ENCODE assay signal across 19 cellular contexts in the genomic region with DNA sequence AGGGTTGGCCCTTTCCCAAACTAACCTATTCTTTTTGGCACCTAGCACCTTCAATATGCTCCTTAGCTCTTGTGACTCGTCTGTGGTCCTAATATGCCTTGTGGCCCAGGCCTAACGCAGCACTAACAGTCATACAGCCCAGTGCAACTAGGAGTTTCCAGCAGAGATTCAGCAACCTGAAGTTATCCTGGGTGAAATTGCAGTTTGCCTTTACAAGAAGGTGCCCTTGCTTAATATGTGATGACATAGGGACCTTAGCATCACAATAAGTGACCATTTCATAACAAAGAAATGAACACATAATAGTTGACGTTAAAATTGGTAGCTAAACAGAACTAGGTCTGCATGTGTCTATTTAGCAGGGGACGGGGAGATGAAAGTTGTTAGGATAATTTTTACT. TPM values are rescaled to one million over a fixed set of nuclear protein-coding genes. Genes with fewer than 3 reads are reported as not detected.
A peak's percentile ranks its signal among the peaks of the same experiment; 100 is the strongest.
DNase-seq lines count a peak whose midpoint lies in the region; ATAC-seq, FAIRE-seq and TF ChIP-seq lines count a peak whose summit lies in the region.
"Had no signal": no experiment of that assay in that cellular context is flagged by ENCODE, and none has a peak within 500 bp of the region (broad histone marks: within the 10 kb centered on the region; RNA-seq: fewer than 3 reads in every experiment).

No MANE protein-coding gene starts in this region.

- no peak for ATAC-seq in natural killer cell
- ATAC-seq: GM12878, HepG2 had no signal

- no peak overlapping the region for H4K8ac ChIP-seq in trophoblast cell (ENCODE audit: low read depth, low read length)

- H3K9ac ChIP-seq in trophoblast cell (ENCODE audit: low read length) = no peak overlapping the region

- intact Hi-C loops in CD14-positive monocyte (cut with micrococcal nuclease) (loop anchor here (5.0 to 10.0 kb wide), 3 partner anchors 84 to 456 kb away; no protein-coding TSS in a partner anchor), Caco-2 (cut with micrococcal nuclease; ENCODE audit: unreplicated experiment) (no loop called here), natural killer cell (cut with micrococcal nuclease) (loop anchor here (10.0 kb wide), 3 partner anchors 176 to 484 kb away; partner anchors contain the start of genes CD164 and CDC40)
- intact Hi-C loops in dendritic cell treated with granulocyte-macrophage colony-stimulating factor and Interleukin-4, amounts not matched to agents 40 ng/mL and 50 ng/mL, for 4 days (cut with micrococcal nuclease) = loop anchor here (5.0 to 10.0 kb wide), 2 partner anchors 179 to 694 kb away; no protein-coding TSS in a partner anchor

- no peak overlapping the region for H2BK120ac ChIP-seq in trophoblast cell (ENCODE audit: insufficient read depth, low read length, poor library complexity)

- POLR2A ChIA-PET in Caco-2 (lab: Charles Lee) = no interaction called here

- DNase-seq in CD14-positive monocyte (ENCODE audit: low spot score) (no peak), GM12892 (ENCODE audit: insufficient read length) (no peak), trophoblast cell (no peak), Caco-2 (no peak), caudate nucleus (lab: John Stamatoyannopoulos, UW) (no peak), Peyer's patch (no peak), natural killer cell (no peak)
- DNase-seq: BE2C; C1 segment of cervical spinal cord; Calu3; CD4-positive, alpha-beta memory T cell; DMS79 treated with DMSO at 0.1 percent for 48 hours; KBM-7 had no signal

- BruUV-seq in Caco-2 (replicated peaks; lab: Mats Ljungman, UMichigan) = no TSS peak

- H3K27ac Mint-ChIP-seq in CD14-positive monocyte = peak overlapping the region; percentile 23 to 93 (median 79)
- peak overlapping the region; percentile 93 for H3K27ac Mint-ChIP-seq in dendritic cell treated with granulocyte-macrophage colony-stimulating factor and Interleukin-4, amounts not matched to agents 40 ng/mL and 50 ng/mL, for 4 days
- no peak overlapping the region for H3K27ac Mint-ChIP-seq in Caco-2 (ENCODE audit: unreplicated experiment)
- H3K27ac Mint-ChIP-seq in natural killer cell = peak overlapping the region in 1 of 2 donors; percentile 31
- H3K27ac Mint-ChIP-seq: IgD-negative memory B cell had no signal

- H3K4me1 Mint-ChIP-seq in CD14-positive monocyte (peaks cover 65% of the 10 kb centered on the region), Caco-2 (ENCODE audit: low read depth, unreplicated experiment) (no peaks in the 10 kb centered on the region), natural killer cell (peaks cover 55 to 56% of the 10 kb centered on the region in 2 donors)
- peaks cover 73% of the 10 kb centered on the region for H3K4me1 Mint-ChIP-seq in dendritic cell treated with granulocyte-macrophage colony-stimulating factor and Interleukin-4, amounts not matched to agents 40 ng/mL and 50 ng/mL, for 4 days (ENCODE audit: low read depth)

- H3K4me3 ChIP-seq in trophoblast cell (ENCODE audit: low read depth, low read length) = no peak overlapping the region
- no peak overlapping the region for H3K4me3 ChIP-seq in Caco-2 (ENCODE audit: low read depth, low read length)
- H3K4me3 ChIP-seq in Peyer's patch = no peak overlapping the region
- H3K4me3 ChIP-seq: GM12878, HAP-1 had no signal

- H2AK5ac ChIP-seq in trophoblast cell (ENCODE audit: low read length) = no peak overlapping the region

- H3K27ac ChIP-seq in trophoblast cell (ENCODE audit: low read depth, low read length) (no peak overlapping the region), caudate nucleus (ENCODE audit: low read depth, low read length) (no peak overlapping the region), Peyer's patch (no peak overlapping the region)

- no CpG with 5 or more reads among the region's 4 CpGs for WGBS in trophoblast cell (ENCODE audit: extremely low coverage, insufficient coverage, insufficient read length)

- no peak for TF ChIP-seq CTCF in CD14-positive monocyte (IDR thresholded peaks at IDR 0.05)
- TF ChIP-seq CTCF in Caco-2 (IDR thresholded peaks at IDR 0.05; ENCODE audit: insufficient read depth in 1 of 2, low read depth in 1 of 2, low read length in 1 of 2, severe bottlenecking in 1 of 2, unreplicated experiment in 1 of 2) = no peak
- TF ChIP-seq CTCF in Peyer's patch (IDR thresholded peaks at IDR 0.05) = no peak
- no peak for TF ChIP-seq CTCF in natural killer cell (IDR thresholded peaks at IDR 0.05)

- H3K4me1 ChIP-seq in trophoblast cell (ENCODE audit: control insufficient read depth in 1 of 2, insufficient read depth in 2 of 2, low read length in 2 of 2) (no peaks in the 10 kb centered on the region), Caco-2 (no peaks in the 10 kb centered on the region), Peyer's patch (no peaks in the 10 kb centered on the region)
- H3K4me1 ChIP-seq: BE2C had no signal

- peaks cover 0 to 5% (median 0%) of the 10 kb centered on the region in 7 donors for H3K9me3 Mint-ChIP-seq in CD14-positive monocyte
- H3K9me3 Mint-ChIP-seq in dendritic cell treated with granulocyte-macrophage colony-stimulating factor and Interleukin-4, amounts not matched to agents 40 ng/mL and 50 ng/mL, for 4 days = no peaks in the 10 kb centered on the region
- H3K9me3 Mint-ChIP-seq in Caco-2 (ENCODE audit: unreplicated experiment) = no peaks in the 10 kb centered on the region
- H3K9me3 Mint-ChIP-seq in natural killer cell = no peaks in the 10 kb centered on the region
- H3K9me3 Mint-ChIP-seq: CD4-positive, alpha-beta memory T cell had no signal

- CTCF ChIA-PET in Caco-2 (lab: Charles Lee) = interaction anchor here (1.2 to 1.4 kb wide), 2 partner anchors 10 to 338 kb away, joined by 3 to 9 read pairs; partner anchors contain the start of genes AK9 and FIG4

- H2AFZ ChIP-seq in trophoblast cell (ENCODE audit: insufficient read depth, low read length, poor library complexity) = no peak overlapping the region

- H3K14ac ChIP-seq in trophoblast cell (ENCODE audit: low read length) = no peak overlapping the region

- no peak overlapping the region for H3K18ac ChIP-seq in trophoblast cell (ENCODE audit: low read length)

- no peak overlapping the region for H2BK12ac ChIP-seq in trophoblast cell (ENCODE audit: low read length)

- H3K36me3 ChIP-seq in trophoblast cell (ENCODE audit: control insufficient read depth in 1 of 2, insufficient read depth in 2 of 2, low read length in 2 of 2) (no peaks in the 10 kb centered on the region), Caco-2 (ENCODE audit: control insufficient read depth, insufficient read depth, low read length) (no peaks in the 10 kb centered on the region), Peyer's patch (no peaks in the 10 kb centered on the region)
- H3K36me3 ChIP-seq: BE2C, HAP-1 had no signal

- TF ChIP-seq POLR2A in GM12892 (IDR thresholded peaks at IDR 0.05; ENCODE audit: low read depth, low read length) = no peak
- TF ChIP-seq POLR2A in Peyer's patch (IDR thresholded peaks at IDR 0.05) = no peak

- H3K4me3 Mint-ChIP-seq in CD14-positive monocyte (no peak overlapping the region), Caco-2 (ENCODE audit: unreplicated experiment) (no peak overlapping the region), natural killer cell (no peak overlapping the region)
- H3K4me3 Mint-ChIP-seq in dendritic cell treated with granulocyte-macrophage colony-stimulating factor and Interleukin-4, amounts not matched to agents 40 ng/mL and 50 ng/mL, for 4 days = no peak overlapping the region
- H3K4me3 Mint-ChIP-seq: IgD-negative memory B cell had no signal

- H4K91ac ChIP-seq in trophoblast cell (ENCODE audit: low read depth, low read length) = no peak overlapping the region

- H3K9me3 ChIP-seq in trophoblast cell (ENCODE audit: insufficient read depth, low read depth, low read length) (no peaks in the 10 kb centered on the region), Caco-2 (no peaks in the 10 kb centered on the region), Peyer's patch (no peaks in the 10 kb centered on the region)
- H3K9me3 ChIP-seq: BE2C, HAP-1 had no signal

- H3K36me3 Mint-ChIP-seq in CD14-positive monocyte (peaks cover 11 to 27% of the 10 kb centered on the region in 2 donors), Caco-2 (ENCODE audit: insufficient read depth, unreplicated experiment) (no peaks in the 10 kb centered on the region), natural killer cell (peaks cover under 1% of the 10 kb centered on the region)
- peaks cover 40% of the 10 kb centered on the region for H3K36me3 Mint-ChIP-seq in dendritic cell treated with granulocyte-macrophage colony-stimulating factor and Interleukin-4, amounts not matched to agents 40 ng/mL and 50 ng/mL, for 4 days (ENCODE audit: low read depth)

- no peaks in the 10 kb centered on the region for H3K79me1 ChIP-seq in trophoblast cell (ENCODE audit: low read length)

- peak overlapping the region; percentile 61 for H3K23ac ChIP-seq in trophoblast cell (ENCODE audit: low read length)

- no peak overlapping the region for H3K4ac ChIP-seq in trophoblast cell (ENCODE audit: low read depth, low read length)

- H3K4me2 ChIP-seq in trophoblast cell (ENCODE audit: low read length) = no peak overlapping the region

- H3K27me3 Mint-ChIP-seq in CD14-positive monocyte (ENCODE audit: low read depth in 3 of 3) (peaks cover 0 to 2% (median 0%) of the 10 kb centered on the region in 3 donors), Caco-2 (ENCODE audit: insufficient read depth, unreplicated experiment) (no peaks in the 10 kb centered on the region), natural killer cell (ENCODE audit: low read depth in 2 of 2) (no peaks in the 10 kb centered on the region)
- no peaks in the 10 kb centered on the region for H3K27me3 Mint-ChIP-seq in dendritic cell treated with granulocyte-macrophage colony-stimulating factor and Interleukin-4, amounts not matched to agents 40 ng/mL and 50 ng/mL, for 4 days
- H3K27me3 Mint-ChIP-seq: CD4-positive, alpha-beta memory T cell; IgD-negative memory B cell had no signal

- no peaks in the 10 kb centered on the region for H3K79me2 ChIP-seq in trophoblast cell (ENCODE audit: control insufficient read depth, insufficient read depth, low read length, poor library complexity)

- FAIRE-seq in GM12892 (lab: Jason Lieb, UNC) = peak; percentile 30
- FAIRE-seq: GM12878, GM19239, HepG2 had no signal

- H3K27me3 ChIP-seq in trophoblast cell (ENCODE audit: insufficient read depth, low read length) (no peaks in the 10 kb centered on the region), Caco-2 (replicated peaks; ENCODE audit: control insufficient read depth, insufficient read depth, low read length) (no peaks in the 10 kb centered on the region), Peyer's patch (no peaks in the 10 kb centered on the region)
- H3K27me3 ChIP-seq: BE2C had no signal

- no peak overlapping the region for H4K12ac ChIP-seq in trophoblast cell (ENCODE audit: low read depth, low read length)

- H2BK5ac ChIP-seq in trophoblast cell (ENCODE audit: low read depth, low read length, poor library complexity) = no peak overlapping the region

RNA-seq across cellular contexts. Expression of gene FIG4, which starts 10.1 kb away (rescaled TPM):
- polyA plus RNA-seq in CD14-positive monocyte = 10 to 100 TPM; 53.7 to 65.3 TPM
- polyA plus RNA-seq in GM12892 (2012; ENCODE audit: missing spikeins) = 10.8 TPM
- polyA plus RNA-seq in trophoblast cell (2013) = 7.9 and 8.1 TPM in 2 replicates
- total RNA-seq in Caco-2 (2022) (7.3 and 7.9 TPM in 2 replicates), Peyer's patch (10 to 100 TPM; 14.7 to 23.9 (median 18.1) TPM), natural killer cell (10 to 100 TPM; 15.7 to 38.5 (median 20.7) TPM)

RNA-seq across cellular contexts. Expression of gene AK9, which starts 10.2 kb away (rescaled TPM):
- 1 to 10 TPM; 2.8 to 3.1 TPM for polyA plus RNA-seq in CD14-positive monocyte
- polyA plus RNA-seq in GM12892 (2012; ENCODE audit: missing spikeins) = 4.2 TPM
- polyA plus RNA-seq in trophoblast cell (2013) = 2.0 and 2.5 TPM in 2 replicates
- total RNA-seq in Caco-2 (2022) = 3.4 and 4.4 TPM in 2 replicates
- 10 to 100 TPM in 2 of 4 donors, 1 to 10 TPM in 2; 7.9 to 66.0 (median 9.7) TPM for total RNA-seq in Peyer's patch
- total RNA-seq in natural killer cell = 10 to 100 TPM; 14.0 to 19.2 (median 14.2) TPM
